8 cellular contexts compared by ENCODE assay signal in the genomic region with DNA sequence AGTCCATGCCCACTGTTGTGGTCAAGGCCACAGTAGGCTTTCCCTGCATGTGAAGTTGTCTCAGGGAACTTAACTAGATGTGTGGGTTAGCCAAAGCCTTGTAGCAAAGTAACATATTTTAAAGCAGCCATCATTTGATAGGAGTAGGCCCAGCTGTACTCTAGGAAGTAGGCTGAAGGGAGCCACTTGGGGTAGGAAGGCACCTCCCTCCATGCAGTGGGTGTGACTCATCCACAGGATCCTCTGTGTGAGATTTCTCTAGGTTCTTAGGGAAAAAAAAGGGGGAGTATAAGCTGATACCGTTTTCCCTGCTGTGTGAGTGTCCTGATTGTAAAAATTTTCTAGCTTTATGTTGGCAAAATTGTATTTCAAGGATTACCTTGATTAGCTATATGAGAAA. TPM values are rescaled to one million over a fixed set of nuclear protein-coding genes. Genes with fewer than 3 reads are reported as not detected.
DNase-seq lines count a peak whose midpoint lies in the region; ATAC-seq, FAIRE-seq and TF ChIP-seq lines count a peak whose summit lies in the region.
"Had no signal": no experiment of that assay in that cellular context is flagged by ENCODE, and none has a peak within 500 bp of the region (broad histone marks: within the 10 kb centered on the region; RNA-seq: fewer than 3 reads in every experiment).

No MANE protein-coding gene starts in this region.

- POLR2A ChIA-PET in RWPE1 (lab: Yijun Ruan, JAX; ENCODE audit: low non-redundant PET), result no interaction called here

- no peak for FAIRE-seq in small intestine (lab: Jason Lieb, UNC)

- H3K9me3 ChIP-seq in small intestine (ENCODE audit: control insufficient read depth, low read depth), result no peaks in the 10 kb centered on the region
- H3K9me3 ChIP-seq: ovary had no signal

- DNase-seq in GM04504 (ENCODE audit: low read depth), result peak; percentile 31
- DNase-seq in RWPE1 (ENCODE audit: low spot score), result peak; percentile 75
- DNase-seq in fibroblast of villous mesenchyme (ENCODE audit: low read depth), result peak; percentile 75
- peak; percentile 27 for DNase-seq in small intestine
- DNase-seq in hippocampal formation (lab: John Stamatoyannopoulos, UW), result no peak

- TF ChIP-seq CTCF in RWPE1 (conservative IDR thresholded peaks at IDR 0.05; ENCODE audit: low read depth), result no peak
- TF ChIP-seq CTCF in fibroblast of villous mesenchyme (IDR thresholded peaks at IDR 0.05; ENCODE audit: insufficient read depth, low read depth, low read length), result no peak

- no peaks in the 10 kb centered on the region for H3K36me3 ChIP-seq in small intestine (ENCODE audit: control insufficient read depth in 2 of 2, insufficient read depth in 2 of 2, low read length in 2 of 2)
- H3K36me3 ChIP-seq: ovary had no signal

- H3K27me3 ChIP-seq in small intestine (ENCODE audit: control insufficient read depth in 2 of 2, insufficient read depth in 2 of 2, low read length in 2 of 2), result no peaks in the 10 kb centered on the region
- H3K27me3 ChIP-seq: ovary had no signal

- 34 to 46% (median 38%) methylated on average over 1 of the region's 1 CpG for WGBS in small intestine, 3 donors

- H3K27ac ChIP-seq in RWPE1, result no peak overlapping the region
- H3K27ac ChIP-seq in small intestine (ENCODE audit: low read depth in 1 of 2, low read length in 1 of 2), result peak overlapping the region in 1 of 2 donors; percentile 14

- CTCF ChIA-PET in RWPE1 (lab: Yijun Ruan, JAX), result no interaction called here

- no peak for ATAC-seq in GM21825 (IDR thresholded peaks at IDR 0.05; ENCODE audit: unreplicated experiment)
- ATAC-seq in GM21737 (IDR thresholded peaks at IDR 0.05; ENCODE audit: unreplicated experiment), result no peak

- no peak overlapping the region for H3K4me3 ChIP-seq in fibroblast of villous mesenchyme (ENCODE audit: low read depth, low read length)
- no peak overlapping the region for H3K4me3 ChIP-seq in small intestine (ENCODE audit: low read depth in 1 of 2, low read length in 2 of 2)
- H3K4me3 ChIP-seq: ovary had no signal

- H3K4me1 ChIP-seq in small intestine (ENCODE audit: control insufficient read depth in 2 of 2, insufficient read depth in 1 of 2, low read depth in 1 of 2, low read length in 1 of 2), result peaks cover 4 to 17% of the 10 kb centered on the region in 2 donors

RNA-seq across cellular contexts. Expression of gene VAPB, which starts 44.7 kb away (rescaled TPM):
- total RNA-seq in fibroblast of villous mesenchyme, result 12.2 and 15.1 TPM in 2 replicates
- polyA plus RNA-seq in small intestine, result 10 to 100 TPM; 36.5 to 38.5 (median 37.1) TPM

Comparison
In these comparisons a context has a peak if more than half of its experiments do, and no peak if none do; other contexts are left out.
1. DNase-seq: peak in GM04504 (single experiment), RWPE1 (single experiment), fibroblast of villous mesenchyme (single experiment) and small intestine (single experiment); none in hippocampal formation (0 of 2).